7 cellular contexts compared by ENCODE assay signal in the genomic region with DNA sequence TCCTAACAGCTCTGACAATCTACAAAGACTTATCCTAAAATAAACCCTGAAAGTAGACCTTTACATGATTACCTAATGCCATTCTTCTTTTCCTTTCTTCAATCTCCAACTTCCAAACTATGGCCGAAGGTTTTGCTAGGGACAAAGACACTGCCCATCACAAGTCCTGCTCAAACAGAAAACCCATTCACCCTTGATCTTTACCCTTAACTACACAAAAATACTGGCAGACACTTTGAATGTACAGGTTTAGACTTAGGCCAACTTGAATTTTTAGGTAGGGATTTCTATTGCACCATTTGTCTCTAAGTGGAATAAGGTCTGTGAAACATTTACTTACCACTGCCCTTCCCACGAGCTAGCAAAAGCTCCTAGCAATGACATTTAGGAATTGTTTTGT.
"Had no signal": no experiment of that assay in that cellular context is flagged by ENCODE, and none has a peak within 500 bp of the region (broad histone marks: within the 10 kb centered on the region; RNA-seq: fewer than 3 reads in every experiment).

No MANE protein-coding gene starts in this region.

- H3K9ac ChIP-seq: KMS-11 had no signal

- FAIRE-seq: HTR-8/SVneo, K562 had no signal

- H3K4me2 ChIP-seq: KMS-11 had no signal

- DNase-seq: IMR-90, KBM-7, KG1 had no signal

- H3K4me3 ChIP-seq: K562 had no signal

- ATAC-seq: K562 had no signal

- H3K27ac ChIP-seq: HL-60, KMS-11 had no signal
